10 cellular contexts compared by ENCODE assay signal in the genomic region with DNA sequence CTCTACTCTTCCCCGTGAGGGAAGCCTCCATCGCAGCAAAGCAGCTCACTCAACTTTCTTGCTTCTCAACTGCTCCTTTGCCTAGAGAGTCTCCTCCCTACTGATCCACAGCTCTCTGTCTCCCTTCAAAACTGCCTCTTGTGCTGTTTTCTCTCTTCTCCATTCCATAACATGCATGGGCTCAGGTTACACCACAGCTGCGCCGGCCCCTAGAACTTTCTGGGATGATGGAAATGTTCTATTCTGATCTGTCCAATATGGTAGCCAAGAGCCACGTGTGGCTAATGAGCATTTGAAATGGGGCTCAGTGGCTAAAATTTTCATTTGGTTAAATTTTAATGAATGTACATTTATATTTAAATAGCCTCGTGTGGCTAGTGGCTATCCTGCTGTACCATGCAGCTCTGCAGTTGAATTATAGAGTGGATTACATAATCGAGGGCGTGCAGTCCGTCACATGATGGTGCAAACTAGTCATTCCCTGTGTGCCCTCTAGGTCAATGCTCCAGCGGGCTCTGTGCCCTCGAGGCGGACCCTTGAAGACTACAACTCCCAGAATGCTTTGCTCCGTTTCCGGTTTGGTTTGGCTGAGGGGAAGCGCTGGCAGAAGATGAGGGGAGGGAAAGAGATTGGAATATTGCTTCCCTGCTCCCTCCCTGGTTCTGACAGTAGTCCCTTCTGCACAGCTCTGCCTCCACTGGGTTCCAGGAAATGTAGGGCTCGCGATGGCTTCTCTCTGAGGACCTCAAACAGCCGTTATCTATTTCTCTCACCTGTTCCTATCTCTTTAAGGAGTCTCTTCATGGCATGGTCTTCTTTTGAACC.
A peak's percentile ranks its signal among the peaks of the same experiment; 100 is the strongest.
DNase-seq lines count a peak whose midpoint lies in the region; ATAC-seq, FAIRE-seq and TF ChIP-seq lines count a peak whose summit lies in the region.
"Had no signal": no experiment of that assay in that cellular context is flagged by ENCODE, and none has a peak within 500 bp of the region (broad histone marks: within the 10 kb centered on the region; RNA-seq: fewer than 3 reads in every experiment).

No MANE protein-coding gene starts in this region.

- DNase-seq in activated T-cell treated with anti-CD3 and anti-CD28 coated beads, Interleukin-2, amount 50 U/mL, for 48 hours = peak; percentile 18 to 20
- no peak for DNase-seq in activated T-cell treated with anti-CD3 and anti-CD28 coated beads, Interleukin-2, amount 50 U/mL, for 72 hours
- DNase-seq in SK-N-DZ (ENCODE audit: low spot score) = peak; percentile 3
- peak; percentile 17 to 27 for DNase-seq in heart right ventricle
- peak; percentile 11 for DNase-seq in small intestine
- DNase-seq in SW 1271 (lab: John Stamatoyannopoulos, UW) = no peak
- DNase-seq: DND-41, naive B cell had no signal

- no peak overlapping the region for H3K27ac Mint-ChIP-seq in activated T-cell treated with anti-CD3 and anti-CD28 coated beads, Interleukin-2, amount 50 U/mL, for 72 hours
- H3K27ac Mint-ChIP-seq: naive B cell had no signal

- H3K36me3 ChIP-seq in heart right ventricle (no peaks in the 10 kb centered on the region), small intestine (ENCODE audit: control insufficient read depth in 2 of 2, insufficient read depth in 2 of 2, low read length in 2 of 2) (no peaks in the 10 kb centered on the region)

- no peak for FAIRE-seq in small intestine (lab: Jason Lieb, UNC)

- no peak for TF ChIP-seq CTCF in heart right ventricle (IDR thresholded peaks at IDR 0.05)

- no peak for ATAC-seq in activated T-cell treated with anti-CD3 and anti-CD28 coated beads, Interleukin-2, amount 50 U/mL, for 72 hours (replicated peaks in 1 of 2)
- peak in 1 of 8 donors; percentile 70 for ATAC-seq in heart right ventricle
- ATAC-seq in HG02588 (IDR thresholded peaks at IDR 0.05; ENCODE audit: unreplicated experiment) = no peak
- ATAC-seq in GM21526 (IDR thresholded peaks at IDR 0.05; ENCODE audit: low FRiP score, unreplicated experiment) = no peak

- no peak overlapping the region for H3K27ac ChIP-seq in heart right ventricle
- no peak overlapping the region for H3K27ac ChIP-seq in small intestine (ENCODE audit: low read depth in 1 of 2, low read length in 1 of 2)

- H3K36me3 Mint-ChIP-seq in activated T-cell treated with anti-CD3 and anti-CD28 coated beads, Interleukin-2, amount 50 U/mL, for 72 hours (ENCODE audit: insufficient read depth in 2 of 2) = no peaks in the 10 kb centered on the region

- peaks cover 3 to 5% of the 10 kb centered on the region in 2 donors for H3K9me3 Mint-ChIP-seq in activated T-cell treated with anti-CD3 and anti-CD28 coated beads, Interleukin-2, amount 50 U/mL, for 72 hours

- intact Hi-C loops in heart right ventricle (cut with DNase I) = no loop called here

- H3K4me3 ChIP-seq in heart right ventricle (no peak overlapping the region), small intestine (ENCODE audit: low read depth in 1 of 2, low read length in 2 of 2) (no peak overlapping the region)

- peaks cover 0 to 51% (median 13%) of the 10 kb centered on the region in 7 donors for H3K27me3 ChIP-seq in heart right ventricle
- peaks cover 0 to 7% of the 10 kb centered on the region in 2 donors for H3K27me3 ChIP-seq in small intestine (ENCODE audit: control insufficient read depth in 2 of 2, insufficient read depth in 2 of 2, low read length in 2 of 2)

- H3K27me3 Mint-ChIP-seq in activated T-cell treated with anti-CD3 and anti-CD28 coated beads, Interleukin-2, amount 50 U/mL, for 72 hours (ENCODE audit: low read depth) = peaks cover 49% of the 10 kb centered on the region

- H3K4me3 Mint-ChIP-seq in activated T-cell treated with anti-CD3 and anti-CD28 coated beads, Interleukin-2, amount 50 U/mL, for 72 hours = no peak overlapping the region
- H3K4me3 Mint-ChIP-seq: naive B cell had no signal

- no peaks in the 10 kb centered on the region for H3K4me1 Mint-ChIP-seq in activated T-cell treated with anti-CD3 and anti-CD28 coated beads, Interleukin-2, amount 50 U/mL, for 72 hours (ENCODE audit: low read depth)

- H3K9me3 ChIP-seq in heart right ventricle (peaks cover 0 to 7% (median 0%) of the 10 kb centered on the region in 11 donors), small intestine (ENCODE audit: control insufficient read depth, low read depth) (no peaks in the 10 kb centered on the region)

- WGBS in heart right ventricle, 2 donors = 30 to 31% methylated on average over 18 of the region's 18 CpGs
- WGBS in small intestine, 3 donors = 29 to 34% (median 33%) methylated on average over 18 of the region's 18 CpGs

- peaks cover 0 to 8% (median 0%) of the 10 kb centered on the region in 9 donors for H3K4me1 ChIP-seq in heart right ventricle
- H3K4me1 ChIP-seq in small intestine (ENCODE audit: control insufficient read depth in 2 of 2, insufficient read depth in 1 of 2, low read depth in 1 of 2, low read length in 1 of 2) = no peaks in the 10 kb centered on the region

Comparison
In these comparisons a context has a peak if more than half of its experiments do, and no peak if none do; other contexts are left out.
1. DNase-seq: peak in activated T-cell treated with anti-CD3 and anti-CD28 coated beads, Interleukin-2, amount 50 U/mL, for 48 hours (2 of 2), SK-N-DZ (single experiment), heart right ventricle (2 of 2) and small intestine (single experiment); none in activated T-cell treated with anti-CD3 and anti-CD28 coated beads, Interleukin-2, amount 50 U/mL, for 72 hours (0 of 2) and SW 1271 (0 of 2).